In genomic region chr15:42394131-42394530, GRCh38 we compare ENCODE assay signal across 20 cellular contexts. TPM values are rescaled to one million over a fixed set of nuclear protein-coding genes. Genes with fewer than 3 reads are reported as not detected.
DNase-seq lines count a peak whose midpoint lies in the region; ATAC-seq, FAIRE-seq and TF ChIP-seq lines count a peak whose summit lies in the region.
"Had no signal": no experiment of that assay in that cellular context is flagged by ENCODE, and none has a peak within 500 bp of the region (broad histone marks: within the 10 kb centered on the region; RNA-seq: fewer than 3 reads in every experiment).

No MANE protein-coding gene starts in this region.

- TF ChIP-seq CTCF in astrocyte (IDR thresholded peaks at IDR 0.05; ENCODE audit: insufficient read depth, low read depth, low read length) (no peak), nephron progenitor cell (IDR thresholded peaks at IDR 0.05) (no peak), neural progenitor cell (IDR thresholded peaks at IDR 0.05) (no peak), kidney (IDR thresholded peaks at IDR 0.05; ENCODE audit: borderline replicate concordance, extremely low read depth, insufficient read depth) (no peak)

- H2AFZ ChIP-seq in astrocyte (ENCODE audit: low read depth, low read length) (no peak overlapping the region), neural progenitor cell (replicated peaks) (no peak overlapping the region)

- no peak for ATAC-seq in CD4-positive, CD25-positive, alpha-beta regulatory T cell (ENCODE audit: low read depth in 2 of 2)
- ATAC-seq in GM18909 (IDR thresholded peaks at IDR 0.05; ENCODE audit: poor library complexity, unreplicated experiment) (no peak), HG03565 (IDR thresholded peaks at IDR 0.05; ENCODE audit: unreplicated experiment) (no peak)
- ATAC-seq: HCT116 had no signal

- intact Hi-C loops in kidney (cut with DNase I) = no loop called here

- H3K4me1 Mint-ChIP-seq in CD4-positive, CD25-positive, alpha-beta regulatory T cell = no peaks in the 10 kb centered on the region
- H3K4me1 Mint-ChIP-seq in astrocyte (ENCODE audit: low read depth, unreplicated experiment) (no peaks in the 10 kb centered on the region), nephron progenitor cell (no peaks in the 10 kb centered on the region), neural progenitor cell (no peaks in the 10 kb centered on the region)
- H3K4me1 Mint-ChIP-seq: B cell; CD4-positive, alpha-beta memory T cell had no signal

- no peaks in the 10 kb centered on the region for H3K27me3 ChIP-seq in CD4-positive, CD25-positive, alpha-beta regulatory T cell (ENCODE audit: control insufficient read depth, insufficient read depth, low read length)
- no peaks in the 10 kb centered on the region for H3K27me3 ChIP-seq in astrocyte (ENCODE audit: insufficient read depth, low read length)
- H3K27me3 ChIP-seq in skeletal muscle tissue (ENCODE audit: control insufficient read depth in 3 of 3, insufficient read depth in 3 of 3, low read length in 3 of 3) = no peaks in the 10 kb centered on the region
- no peaks in the 10 kb centered on the region for H3K27me3 ChIP-seq in neural progenitor cell

- H3K9ac ChIP-seq in astrocyte (ENCODE audit: low read length) (no peak overlapping the region), skeletal muscle tissue (ENCODE audit: low read depth in 1 of 3, low read length in 3 of 3) (no peak overlapping the region), neural progenitor cell (no peak overlapping the region), kidney (ENCODE audit: low read length in 2 of 2) (no peak overlapping the region)

- H3K79me2 ChIP-seq in astrocyte (ENCODE audit: insufficient read depth, low read length) (no peaks in the 10 kb centered on the region), neural progenitor cell (ENCODE audit: low read depth) (no peaks in the 10 kb centered on the region)

- no peak overlapping the region for H3K4me3 Mint-ChIP-seq in CD4-positive, CD25-positive, alpha-beta regulatory T cell
- peak overlapping the region; percentile 18 for H3K4me3 Mint-ChIP-seq in astrocyte (ENCODE audit: unreplicated experiment)
- H3K4me3 Mint-ChIP-seq in nephron progenitor cell = no peak overlapping the region
- H3K4me3 Mint-ChIP-seq in neural progenitor cell = no peak overlapping the region
- H3K4me3 Mint-ChIP-seq: B cell; CD4-positive, alpha-beta memory T cell had no signal

- H3K36me3 Mint-ChIP-seq in CD4-positive, CD25-positive, alpha-beta regulatory T cell = peaks cover 7% of the 10 kb centered on the region
- peaks cover 4% of the 10 kb centered on the region for H3K36me3 Mint-ChIP-seq in astrocyte (ENCODE audit: low read depth, unreplicated experiment)
- H3K36me3 Mint-ChIP-seq in nephron progenitor cell (ENCODE audit: low read depth) = no peaks in the 10 kb centered on the region
- no peaks in the 10 kb centered on the region for H3K36me3 Mint-ChIP-seq in neural progenitor cell

- no peaks in the 10 kb centered on the region for H3K27me3 Mint-ChIP-seq in CD4-positive, CD25-positive, alpha-beta regulatory T cell
- H3K27me3 Mint-ChIP-seq in astrocyte (ENCODE audit: low read depth, unreplicated experiment) (peaks cover 5% of the 10 kb centered on the region), nephron progenitor cell (ENCODE audit: low read depth, poor library complexity) (peaks cover 21% of the 10 kb centered on the region), neural progenitor cell (ENCODE audit: insufficient read depth, low read depth) (peaks cover 2% of the 10 kb centered on the region)
- H3K27me3 Mint-ChIP-seq: B cell; CD4-positive, alpha-beta memory T cell had no signal

- H3K4me1 ChIP-seq in CD4-positive, CD25-positive, alpha-beta regulatory T cell (ENCODE audit: control insufficient read depth, insufficient read depth, low read length, poor library complexity, severe bottlenecking) = no peaks in the 10 kb centered on the region
- H3K4me1 ChIP-seq in astrocyte (ENCODE audit: insufficient read depth, low read length) (no peaks in the 10 kb centered on the region), skeletal muscle tissue (ENCODE audit: control insufficient read depth in 3 of 3, insufficient read depth in 3 of 3, low read length in 3 of 3) (no peaks in the 10 kb centered on the region), neural progenitor cell (no peaks in the 10 kb centered on the region), kidney (ENCODE audit: control insufficient read depth in 1 of 2, insufficient read depth in 1 of 2, low read depth in 1 of 2, low read length in 2 of 2) (peaks cover 0 to 5% of the 10 kb centered on the region in 2 donors)

- H3K4me2 ChIP-seq in astrocyte (ENCODE audit: low read length) (no peak overlapping the region), neural progenitor cell (no peak overlapping the region)

- no peaks in the 10 kb centered on the region for H3K9me3 ChIP-seq in CD4-positive, CD25-positive, alpha-beta regulatory T cell (ENCODE audit: control insufficient read depth in 2 of 2, low read length in 2 of 2)
- H3K9me3 ChIP-seq in astrocyte (ENCODE audit: insufficient read depth, low read depth, low read length) (peaks cover 2% of the 10 kb centered on the region), skeletal muscle tissue (ENCODE audit: control insufficient read depth in 3 of 3, low read length in 3 of 3) (no peaks in the 10 kb centered on the region), neural progenitor cell (ENCODE audit: low read depth) (no peaks in the 10 kb centered on the region), kidney (ENCODE audit: control insufficient read depth in 1 of 2, low read length in 2 of 2) (no peaks in the 10 kb centered on the region)

- DNase-seq in CD4-positive, CD25-positive, alpha-beta regulatory T cell = no peak
- DNase-seq in astrocyte (ENCODE audit: low read depth) (no peak), nephron progenitor cell (no peak), neural progenitor cell (ENCODE audit: low spot score) (no peak), kidney (no peak)
- DNase-seq: ACHN; C1 segment of cervical spinal cord; CD4-positive, alpha-beta memory T cell; DND-41; GDM1 had no signal

- no peak overlapping the region for H3K27ac ChIP-seq in CD4-positive, CD25-positive, alpha-beta regulatory T cell (ENCODE audit: insufficient read depth, low read length, poor library complexity, severe bottlenecking)
- H3K27ac ChIP-seq in astrocyte (ENCODE audit: low read depth, low read length) = no peak overlapping the region
- peak overlapping the region; percentile 40 for H3K27ac ChIP-seq in skeletal muscle tissue (ENCODE audit: low read depth, low read length)
- no peak overlapping the region for H3K27ac ChIP-seq in neural progenitor cell
- peak overlapping the region in 1 of 2 donors; percentile 32 for H3K27ac ChIP-seq in kidney (ENCODE audit: low read depth in 2 of 2, low read length in 2 of 2)

- H3K36me3 ChIP-seq in CD4-positive, CD25-positive, alpha-beta regulatory T cell (ENCODE audit: control insufficient read depth, insufficient read depth, low read length) = no peaks in the 10 kb centered on the region
- H3K36me3 ChIP-seq in astrocyte (ENCODE audit: insufficient read depth, low read length) (no peaks in the 10 kb centered on the region), skeletal muscle tissue (ENCODE audit: control insufficient read depth in 3 of 3, insufficient read depth in 3 of 3, low read length in 3 of 3) (peaks cover 59 to 78% (median 65%) of the 10 kb centered on the region in 3 donors), neural progenitor cell (no peaks in the 10 kb centered on the region), kidney (ENCODE audit: control insufficient read depth in 1 of 2, insufficient read depth in 2 of 2, low read length in 2 of 2) (peaks cover 0 to 4% of the 10 kb centered on the region in 2 donors)

- H4K20me1 ChIP-seq in astrocyte (ENCODE audit: insufficient read depth, low read length) = no peaks in the 10 kb centered on the region
- H4K20me1 ChIP-seq in neural progenitor cell (ENCODE audit: low read depth) = no peaks in the 10 kb centered on the region

- no peak overlapping the region for H3K4me3 ChIP-seq in CD4-positive, CD25-positive, alpha-beta regulatory T cell (ENCODE audit: low read depth, low read length)
- H3K4me3 ChIP-seq in astrocyte (ENCODE audit: insufficient read depth, low read depth, low read length) (no peak overlapping the region), skeletal muscle tissue (ENCODE audit: low read length in 3 of 3) (no peak overlapping the region), neural progenitor cell (no peak overlapping the region), kidney (ENCODE audit: low read length in 2 of 2) (no peak overlapping the region)

- H3K27ac Mint-ChIP-seq in CD4-positive, CD25-positive, alpha-beta regulatory T cell = peak overlapping the region in 2 of 3 donors; percentile 52 to 62
- H3K27ac Mint-ChIP-seq in astrocyte (ENCODE audit: unreplicated experiment) = no peak overlapping the region
- peak overlapping the region; percentile 77 for H3K27ac Mint-ChIP-seq in nephron progenitor cell
- no peak overlapping the region for H3K27ac Mint-ChIP-seq in neural progenitor cell
- H3K27ac Mint-ChIP-seq: B cell had no signal

- no peaks in the 10 kb centered on the region for H3F3A ChIP-seq in neural progenitor cell (ENCODE audit: low read depth)

- FAIRE-seq in astrocyte (lab: Jason Lieb, UNC) (no peak), kidney (lab: Jason Lieb, UNC) (no peak)
- FAIRE-seq: D721Med, GM12892, H54 had no signal

- H3K9me3 Mint-ChIP-seq in CD4-positive, CD25-positive, alpha-beta regulatory T cell = no peaks in the 10 kb centered on the region
- no peaks in the 10 kb centered on the region for H3K9me3 Mint-ChIP-seq in astrocyte (ENCODE audit: unreplicated experiment)
- H3K9me3 Mint-ChIP-seq in nephron progenitor cell = no peaks in the 10 kb centered on the region
- no peaks in the 10 kb centered on the region for H3K9me3 Mint-ChIP-seq in neural progenitor cell
- H3K9me3 Mint-ChIP-seq: CD4-positive, alpha-beta memory T cell had no signal

RNA-seq across cellular contexts. Expression of gene CAPN3, which starts 34.8 kb away (rescaled TPM):
- total RNA-seq in CD4-positive, CD25-positive, alpha-beta regulatory T cell = 15.6 TPM
- polyA plus RNA-seq in CD4-positive, CD25-positive, alpha-beta regulatory T cell = under 1 TPM in 1 of 4 donors, not detected in 3; 0.21 TPM
- total RNA-seq in astrocyte (0.38 and 0.57 TPM in 2 replicates), skeletal muscle tissue (675 TPM), neural progenitor cell (ENCODE audit: low replicate concordance) (0.37 TPM in 1 of 2 replicates, not detected in the other), kidney (12.9 TPM)
- polyA plus RNA-seq in kidney (ENCODE audit: insufficient read depth, low read depth, low replicate concordance) = 39.7 TPM
- total RNA-seq: A172, HT-29 had no signal

Comparison
In these comparisons a context has a peak if more than half of its experiments do, and no peak if none do; other contexts are left out.
1. H3K27ac Mint-ChIP-seq: peak in CD4-positive, CD25-positive, alpha-beta regulatory T cell (2 of 3) and nephron progenitor cell (single experiment); none in astrocyte (single experiment) and neural progenitor cell (single experiment).
2. RNA of gene CAPN3, which starts 34.8 kb away (total RNA-seq): 675 TPM in skeletal muscle tissue (single experiment); 15.6 TPM in CD4-positive, CD25-positive, alpha-beta regulatory T cell (single experiment), 12.9 TPM in kidney (single experiment), 0.38 to 0.57 TPM in astrocyte and 0.37 TPM in neural progenitor cell; every median in the first group is over 10 times any median in the second.